Comparison of ENCODE assay signal across 20 cellular contexts in the genomic region with DNA sequence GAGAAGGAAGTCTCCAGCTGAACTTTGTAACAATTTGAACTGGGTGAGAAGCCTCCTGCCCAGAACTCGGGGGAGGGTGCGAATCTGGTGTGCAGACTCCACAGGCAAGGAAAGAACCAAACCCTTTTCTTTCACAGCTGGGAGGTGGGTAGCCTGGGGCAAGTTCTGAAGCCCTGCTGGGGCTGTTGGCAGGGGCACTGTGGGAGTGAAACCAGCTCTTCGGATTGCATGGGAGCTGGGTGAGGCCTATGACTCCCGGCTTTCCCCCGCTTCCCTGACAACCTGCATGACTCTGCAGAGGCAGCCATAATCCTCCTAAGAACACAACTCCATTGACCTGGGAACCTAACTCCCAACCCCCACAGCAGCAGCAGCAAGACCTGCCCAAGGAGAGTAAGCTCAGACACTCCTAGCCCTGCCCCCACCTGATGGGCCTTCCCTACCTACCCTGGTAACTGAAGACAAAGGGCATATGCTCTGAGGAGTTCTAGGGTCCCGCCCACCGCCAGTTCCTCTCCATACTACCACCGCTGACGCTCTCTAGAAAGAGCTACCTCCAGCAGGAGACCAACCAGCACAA. TPM values are rescaled to one million over a fixed set of nuclear protein-coding genes. Genes with fewer than 3 reads are reported as not detected.
DNase-seq lines count a peak whose midpoint lies in the region; ATAC-seq and TF ChIP-seq lines count a peak whose summit lies in the region.
"Had no signal": no experiment of that assay in that cellular context is flagged by ENCODE, and none has a peak within 500 bp of the region (broad histone marks: within the 10 kb centered on the region; RNA-seq: fewer than 3 reads in every experiment).

No MANE protein-coding gene starts in this region.

- H3K36me3 Mint-ChIP-seq in GM23338 (ENCODE audit: low read depth), result peaks cover 15% of the 10 kb centered on the region

- H3K4me1 ChIP-seq in GM23338 (ENCODE audit: insufficient read depth) (no peaks in the 10 kb centered on the region), mucosa of descending colon (ENCODE audit: low read depth) (no peaks in the 10 kb centered on the region), aorta (ENCODE audit: control insufficient read depth in 1 of 2, insufficient read depth in 2 of 2, low read length in 2 of 2) (no peaks in the 10 kb centered on the region), GM23248 (ENCODE audit: insufficient read depth) (no peaks in the 10 kb centered on the region)
- H3K4me1 ChIP-seq: BLaER1 had no signal

- H2AFZ ChIP-seq in GM23338 (no peak overlapping the region), GM23248 (no peak overlapping the region)

- TF ChIP-seq CTCF in GM23338 (conservative IDR thresholded peaks at IDR 0.05; ENCODE audit: low read depth in 2 of 2) (no peak), epithelial cell of esophagus (IDR thresholded peaks at IDR 0.05; ENCODE audit: insufficient read depth, low read depth, low read length, missing control alignments) (no peak), mucosa of descending colon (IDR thresholded peaks at IDR 0.05) (no peak)

- H4K20me1 ChIP-seq in GM23338 (replicated peaks; ENCODE audit: insufficient read depth) (no peaks in the 10 kb centered on the region), GM23248 (ENCODE audit: insufficient read depth) (no peaks in the 10 kb centered on the region)
- H4K20me1 ChIP-seq: BLaER1 had no signal

- H3K9me2 ChIP-seq in GM23338 (ENCODE audit: insufficient read depth) (no peaks in the 10 kb centered on the region), GM23248 (ENCODE audit: insufficient read depth) (no peaks in the 10 kb centered on the region)

- H3K27ac ChIP-seq in GM23338 (ENCODE audit: low read depth) (no peak overlapping the region), aorta (ENCODE audit: low read depth in 1 of 2, low read length in 2 of 2) (no peak overlapping the region), GM23248 (no peak overlapping the region)
- H3K27ac ChIP-seq: BLaER1, RWPE1 had no signal

- H3K4me3 Mint-ChIP-seq in GM23338, result no peak overlapping the region
- H3K4me3 Mint-ChIP-seq: CD8-positive, alpha-beta T cell had no signal

- no peak overlapping the region for H3K4me2 ChIP-seq in GM23338
- no peak overlapping the region for H3K4me2 ChIP-seq in GM23248 (ENCODE audit: unreplicated experiment)
- H3K4me2 ChIP-seq: BLaER1 had no signal

- H3K9me3 ChIP-seq in mucosa of descending colon (no peaks in the 10 kb centered on the region), aorta (ENCODE audit: control insufficient read depth, low read length) (no peaks in the 10 kb centered on the region), GM23248 (ENCODE audit: low read depth) (no peaks in the 10 kb centered on the region)
- H3K9me3 ChIP-seq: BLaER1, MG63 had no signal

- peaks cover 4% of the 10 kb centered on the region for H3K27me3 Mint-ChIP-seq in GM23338 (ENCODE audit: insufficient read depth, low read depth, poor library complexity)

- no peaks in the 10 kb centered on the region for H3F3A ChIP-seq in GM23338 (replicated peaks; ENCODE audit: low read depth)
- no peaks in the 10 kb centered on the region for H3F3A ChIP-seq in GM23248 (ENCODE audit: insufficient read depth)

- peaks cover 23% of the 10 kb centered on the region for H3K9me3 Mint-ChIP-seq in GM23338
- H3K9me3 Mint-ChIP-seq: CD8-positive, alpha-beta T cell had no signal

- WGBS in aorta, 2 donors, result 90 to 95% methylated on average over 9 of the region's 9 CpGs
- 83 to 91% methylated on average over 9 of the region's 9 CpGs for WGBS in GM23248 (ENCODE audit: low coverage in 1 of 2, low lambda C conversion rate in 2 of 2, missing lambda C conversion rate in 2 of 2), 2 experiments

- peak; percentile 71 for ATAC-seq in GM23338
- no peak for ATAC-seq in mucosa of descending colon
- no peak for ATAC-seq in aorta (ENCODE audit: low FRiP score)
- no peak for ATAC-seq in GM19397 (IDR thresholded peaks at IDR 0.05; ENCODE audit: unreplicated experiment)
- ATAC-seq: CD8-positive, alpha-beta T cell had no signal

- peak overlapping the region; percentile 65 for H3K27ac Mint-ChIP-seq in GM23338
- H3K27ac Mint-ChIP-seq: CD8-positive, alpha-beta T cell had no signal

- H3K79me2 ChIP-seq in GM23338 (replicated peaks; ENCODE audit: insufficient read depth) (no peaks in the 10 kb centered on the region), GM23248 (ENCODE audit: insufficient read depth) (no peaks in the 10 kb centered on the region)

- no peaks in the 10 kb centered on the region for H3K36me3 ChIP-seq in GM23338 (ENCODE audit: insufficient read depth)
- H3K36me3 ChIP-seq in mucosa of descending colon (ENCODE audit: low read depth), result no peaks in the 10 kb centered on the region
- H3K36me3 ChIP-seq in aorta (ENCODE audit: control insufficient read depth in 1 of 2, insufficient read depth in 2 of 2, low read length in 1 of 2), result no peaks in the 10 kb centered on the region
- no peaks in the 10 kb centered on the region for H3K36me3 ChIP-seq in GM23248 (ENCODE audit: low read depth)
- H3K36me3 ChIP-seq: BLaER1, MG63 had no signal

- H3K27me3 ChIP-seq in GM23338 (ENCODE audit: insufficient read depth) (no peaks in the 10 kb centered on the region), aorta (ENCODE audit: control insufficient read depth in 1 of 2, insufficient read depth in 2 of 2, low read length in 1 of 2) (no peaks in the 10 kb centered on the region), GM23248 (replicated peaks; ENCODE audit: insufficient read depth) (no peaks in the 10 kb centered on the region)
- H3K27me3 ChIP-seq: BLaER1, MG63 had no signal

- in situ Hi-C loops in GM23248 (cut with MboI), result no loop called here

- H3K9ac ChIP-seq in GM23248, result no peak overlapping the region
- H3K9ac ChIP-seq: BLaER1 had no signal

- H3K4me3 ChIP-seq in GM23338 (no peak overlapping the region), epithelial cell of esophagus (ENCODE audit: low read length) (no peak overlapping the region), mucosa of descending colon (no peak overlapping the region), aorta (ENCODE audit: low read length in 2 of 2) (no peak overlapping the region), GM23248 (no peak overlapping the region)
- H3K4me3 ChIP-seq: BLaER1, MG63 had no signal

- peaks cover 15% of the 10 kb centered on the region for H3K4me1 Mint-ChIP-seq in GM23338

- DNase-seq in GM23338 (ENCODE audit: low spot score) (peak; percentile 17), NCI-H69 (lab: John Stamatoyannopoulos, UW) (peak; percentile 53), epithelial cell of esophagus (ENCODE audit: low read depth) (peak; percentile 12), mucosa of descending colon (peak in 2 of 3 donors; percentile 13 to 25), aorta (no peak), SK-N-DZ (ENCODE audit: low spot score) (no peak), GM23248 (no peak)
- DNase-seq: CD8-positive, alpha-beta T cell; DMS79; GOT3; Karpas-422; MG63; NCI-H1092; NCI-H146; NCI-H2081; NCI-H2227 treated with DMSO at 0.1 percent for 48 hours; NCI-H524 treated with DMSO at 0.1 percent for 48 hours had no signal

- intact Hi-C loops in mucosa of descending colon (cut with DNase I, micrococcal nuclease), result loop anchor here in 1 of 2 donors (10.0 kb wide), 1 partner anchor 481 kb away; no protein-coding TSS in a partner anchor
- intact Hi-C loops in aorta (cut with DNase I), result loop anchor here (2.0 to 10.0 kb wide), 3 partner anchors 191 to 487 kb away; partner anchors contain the start of gene FNDC1 (in 1 of the 2)

TF ChIP-seq in GM23338, 12 proteins besides CTCF, POLR2A, EP300 and RAD21:
- no peak for TF ChIP-seq POLR2AphosphoS5 (IDR thresholded peaks at IDR 0.05; ENCODE audit: low read depth)

RNA-seq across cellular contexts. Expression of gene SOD2, which starts 37.5 kb away (rescaled TPM):
- 73.0 and 97.0 TPM in 2 replicates for total RNA-seq in GM23338 (2014; rRNA removed; shearing (Covaris generic))
- polyA plus RNA-seq in GM23338 (2016; fragmentation: Nextera tagmentation; extraction: Ambion mirVana) (40.2 and 44.1 TPM in 2 replicates), aorta (100 to 1,000 TPM in 1 of 2 donors, 10 to 100 TPM in 1; 98.1 to 209 TPM), GM23248 (2016; fragmentation: Nextera tagmentation; extraction: Ambion mirVana) (52.6 and 53.1 TPM in 2 replicates)
- total RNA-seq in mucosa of descending colon (100 to 1,000 TPM; 286 to 462 (median 400) TPM), aorta (100 to 1,000 TPM; 387 to 624 TPM)
- 40.9 and 47.1 TPM in 2 replicates for polyA plus RNA-seq in SK-N-DZ (2014; cell fraction: cytosol; rRNA removed)
- polyA plus RNA-seq in SK-N-DZ (2014; cell fraction: nucleus; rRNA removed), result 10.8 and 11.8 TPM in 2 replicates
- 62.6 and 74.0 TPM in 2 replicates for total RNA-seq in GM23248 (2014; rRNA removed; shearing (Covaris generic))

Comparison
In these comparisons a context has a peak if more than half of its experiments do, and no peak if none do; other contexts are left out.
1. DNase-seq: peak in GM23338 (single experiment), NCI-H69 (single experiment), epithelial cell of esophagus (single experiment) and mucosa of descending colon (2 of 3); none in aorta (0 of 2), SK-N-DZ (single experiment) and GM23248 (single experiment).